Comparison of ENCODE assay signal across 17 cellular contexts in genomic region chr1:70288171-70288570, GRCh38.
A peak's percentile ranks its signal among the peaks of the same experiment; 100 is the strongest.
DNase-seq lines count a peak whose midpoint lies in the region; ATAC-seq and TF ChIP-seq lines count a peak whose summit lies in the region.
"Had no signal": no experiment of that assay in that cellular context is flagged by ENCODE, and none has a peak within 500 bp of the region (broad histone marks: within the 10 kb centered on the region; RNA-seq: fewer than 3 reads in every experiment).

No MANE protein-coding gene starts in this region.

- H3K23me2 ChIP-seq in H9 (ENCODE audit: insufficient read length, low read depth, low read length, poor library complexity, severe bottlenecking) = no peaks in the 10 kb centered on the region

- no peaks in the 10 kb centered on the region for H3K9me3 Mint-ChIP-seq in activated T-cell treated with anti-CD3 and anti-CD28 coated beads, Interleukin-2, amount 50 U/mL, for 72 hours
- no peaks in the 10 kb centered on the region for H3K9me3 Mint-ChIP-seq in stimulated activated naive B cell treated with anti-CD40 and anti-IgM and Interleukin-4, amounts not matched to agents 10 μg/mL and 1 μg/mL and 100 μg/mL, for 72 hours
- H3K9me3 Mint-ChIP-seq in CD8-positive, alpha-beta memory T cell = no peaks in the 10 kb centered on the region
- H3K9me3 Mint-ChIP-seq in H9 = no peaks in the 10 kb centered on the region
- H3K9me3 Mint-ChIP-seq: CD8-positive, alpha-beta T cell; HFFc6; IgD-negative memory B cell had no signal

- no peak for TF ChIP-seq POLR2A in IMR-90 (IDR thresholded peaks at IDR 0.05; ENCODE audit: low read depth, low read length)

- H3K4me3 Mint-ChIP-seq in activated T-cell treated with anti-CD3 and anti-CD28 coated beads, Interleukin-2, amount 50 U/mL, for 72 hours = no peak overlapping the region
- no peak overlapping the region for H3K4me3 Mint-ChIP-seq in stimulated activated naive B cell treated with anti-CD40 and anti-IgM and Interleukin-4, amounts not matched to agents 10 μg/mL and 1 μg/mL and 100 μg/mL, for 72 hours
- no peak overlapping the region for H3K4me3 Mint-ChIP-seq in CD8-positive, alpha-beta memory T cell
- no peak overlapping the region for H3K4me3 Mint-ChIP-seq in H9
- H3K4me3 Mint-ChIP-seq: B cell; CD8-positive, alpha-beta T cell; HFFc6; IgD-negative memory B cell had no signal

- H3K79me1 ChIP-seq in IMR-90 (ENCODE audit: low read depth in 1 of 2, low read length in 2 of 2) = peaks cover 4 to 6% of the 10 kb centered on the region in 2 experiments; a peak in 3 of 4 replicates
- H3K79me1 ChIP-seq in H9 (ENCODE audit: insufficient read depth, low read depth, low read length, poor library complexity, severe bottlenecking) = no peaks in the 10 kb centered on the region

- intact Hi-C loops in IMR-90 (cut with micrococcal nuclease) = no loop called here

- H3K9me3 ChIP-seq in IMR-90 (ENCODE audit: control insufficient read depth, insufficient read depth, low read length) (no peaks in the 10 kb centered on the region), H9 (ENCODE audit: control insufficient read depth, low read depth, low read length) (no peaks in the 10 kb centered on the region)
- no peaks in the 10 kb centered on the region for H3K9me3 ChIP-seq in CD8-positive, alpha-beta memory T cell (ENCODE audit: low read length)
- H3K9me3 ChIP-seq: BLaER1 treated with 17β-estradiol and CSF1 and Interleukin-3, amounts not matched to agents 10 nM and 100 nM had no signal

- no peak for DNase-seq in activated T-cell treated with anti-CD3 and anti-CD28 coated beads, Interleukin-2, amount 50 U/mL, for 72 hours
- DNase-seq in activated T-cell treated with anti-CD3 and anti-CD28 coated beads, Interleukin-2, amount 50 U/mL, for 1 hour = no peak
- peak; percentile 33 for DNase-seq in IMR-90
- peak; percentile 79 for DNase-seq in fibroblast of peridontal ligament (ENCODE audit: extremely low read depth)
- no peak for DNase-seq in stimulated activated naive B cell treated with anti-CD40 and anti-IgM and Interleukin-4, amounts not matched to agents 10 μg/mL and 1 μg/mL and 100 μg/mL, for 72 hours
- DNase-seq in CD8-positive, alpha-beta memory T cell = no peak
- no peak for DNase-seq in GOT3 (lab: John Stamatoyannopoulos, UW)
- no peak for DNase-seq in H9
- DNase-seq: 8988T; CD8-positive, alpha-beta T cell; COR-L47; GM23248; HFFc6 had no signal

- H2AFZ ChIP-seq in IMR-90 (replicated peaks; ENCODE audit: low read length, poor library complexity) (no peak overlapping the region), H9 (ENCODE audit: low read length) (no peak overlapping the region)
- H2AFZ ChIP-seq: GM23248 had no signal

- H3K36me3 ChIP-seq in IMR-90 (ENCODE audit: control insufficient read depth, insufficient read depth, low read length) = peaks cover 6% of the 10 kb centered on the region
- H3K36me3 ChIP-seq in CD8-positive, alpha-beta memory T cell (ENCODE audit: insufficient read depth, low read length) = peaks cover 6% of the 10 kb centered on the region

- H3K27ac Mint-ChIP-seq in activated T-cell treated with anti-CD3 and anti-CD28 coated beads, Interleukin-2, amount 50 U/mL, for 72 hours = peak overlapping the region; percentile 23
- H3K27ac Mint-ChIP-seq in stimulated activated naive B cell treated with anti-CD40 and anti-IgM and Interleukin-4, amounts not matched to agents 10 μg/mL and 1 μg/mL and 100 μg/mL, for 72 hours = peak overlapping the region; percentile 78
- peak overlapping the region in 2 of 8 donors; percentile 33 to 59 for H3K27ac Mint-ChIP-seq in CD8-positive, alpha-beta memory T cell
- H3K27ac Mint-ChIP-seq in H9 = peak overlapping the region in 1 of 3 experiments; percentile 18; a peak in 1 of 7 replicates
- H3K27ac Mint-ChIP-seq: B cell; CD8-positive, alpha-beta T cell; HFFc6; IgD-negative memory B cell had no signal

- no peak overlapping the region for H3K4me3 ChIP-seq in IMR-90 (ENCODE audit: insufficient read depth, low read depth, low read length)
- no peak overlapping the region for H3K4me3 ChIP-seq in CD8-positive, alpha-beta memory T cell (ENCODE audit: low read length)
- H3K4me3 ChIP-seq: BLaER1 treated with 17β-estradiol and CSF1 and Interleukin-3, amounts not matched to agents 10 nM and 100 nM; GM23248 had no signal

- no peak overlapping the region for H2BK5ac ChIP-seq in IMR-90 (ENCODE audit: low read depth, low read length, poor library complexity, severe bottlenecking)
- H2BK5ac ChIP-seq in H9 (ENCODE audit: insufficient read length, low read length) = no peak overlapping the region

- in situ Hi-C loops in IMR-90 (cut with MboI; ENCODE audit: low sequenced_read_pairs) = no loop called here

- no peak for TF ChIP-seq RAD21 in IMR-90 (IDR thresholded peaks at IDR 0.05; ENCODE audit: low read length)

- dilution Hi-C loops in IMR-90 (cut with HindIII; ENCODE audit: low sequenced_read_pairs, unreplicated experiment) = no loop called here

- CTCF ChIA-PET in IMR-90 (lab: Yijun Ruan, JAX) = no interaction called here
- CTCF ChIA-PET in CD8-positive, alpha-beta memory T cell (lab: Charles Lee) = no interaction called here

- no peak overlapping the region for H3K56ac ChIP-seq in IMR-90 (ENCODE audit: extremely low read depth, insufficient read depth, low read length)
- H3K56ac ChIP-seq in H9 (ENCODE audit: insufficient read length, low read depth, low read length) = no peak overlapping the region

- no peaks in the 10 kb centered on the region for H4K20me1 ChIP-seq in IMR-90 (ENCODE audit: insufficient read depth, low read length)
- H4K20me1 ChIP-seq in H9 (ENCODE audit: control insufficient read depth, insufficient read depth, insufficient read length) = no peaks in the 10 kb centered on the region

- H4K8ac ChIP-seq in IMR-90 (ENCODE audit: low read depth in 2 of 2, low read length in 2 of 2) = no peak overlapping the region
- H4K8ac ChIP-seq in H9 (replicated peaks; ENCODE audit: insufficient read length, low read depth, low read length) = no peak overlapping the region

- no peak overlapping the region for H3K18ac ChIP-seq in IMR-90 (ENCODE audit: low read depth, low read length)
- no peak overlapping the region for H3K18ac ChIP-seq in H9 (ENCODE audit: insufficient read length, low read depth, low read length)

- H2AK9ac ChIP-seq in IMR-90 (replicated peaks; ENCODE audit: low read depth, low read length, poor library complexity) = no peak overlapping the region

- TF ChIP-seq CTCF in IMR-90 (conservative IDR thresholded peaks at IDR 0.05; ENCODE audit: low read depth, low read length) (no peak), H9 (conservative IDR thresholded peaks at IDR 0.05) (no peak)

- H3K4me2 ChIP-seq in IMR-90 (ENCODE audit: low read depth, low read length) (no peak overlapping the region), H9 (ENCODE audit: insufficient read depth, insufficient read length, low read length) (no peak overlapping the region)
- H3K4me2 ChIP-seq: BLaER1 treated with 17β-estradiol and CSF1 and Interleukin-3, amounts not matched to agents 10 nM and 100 nM had no signal

- H2BK15ac ChIP-seq in IMR-90 (ENCODE audit: low read depth, low read length) (no peak overlapping the region), H9 (ENCODE audit: low read depth, low read length) (no peak overlapping the region)

- no peak overlapping the region for H2BK120ac ChIP-seq in IMR-90 (ENCODE audit: low read depth, low read length)
- H2BK120ac ChIP-seq in H9 (ENCODE audit: low read depth, low read length, poor library complexity, severe bottlenecking) = no peak overlapping the region

- H3K9ac ChIP-seq in IMR-90 (ENCODE audit: low read depth, low read length) = no peak overlapping the region
- no peak overlapping the region for H3K9ac ChIP-seq in H9 (ENCODE audit: extremely low read depth, insufficient read length, low read length)
- H3K9ac ChIP-seq: BLaER1 treated with 17β-estradiol and CSF1 and Interleukin-3, amounts not matched to agents 10 nM and 100 nM; GM23248 had no signal

- no peak for ATAC-seq in activated T-cell treated with anti-CD3 and anti-CD28 coated beads, Interleukin-2, amount 50 U/mL, for 72 hours (replicated peaks in 1 of 2)
- no peak for ATAC-seq in IMR-90 (ENCODE audit: low read depth)
- ATAC-seq in stimulated activated naive B cell treated with anti-CD40 and anti-IgM and Interleukin-4, amounts not matched to agents 10 μg/mL and 1 μg/mL and 100 μg/mL, for 72 hours (replicated peaks) = no peak
- ATAC-seq: CD8-positive, alpha-beta T cell; HCT116 had no signal

- no peak overlapping the region for H3K14ac ChIP-seq in IMR-90 (replicated peaks; ENCODE audit: low read depth, low read length)
- no peak overlapping the region for H3K14ac ChIP-seq in H9 (ENCODE audit: insufficient read depth, low read length)

- no peak overlapping the region for H2BK12ac ChIP-seq in H9 (ENCODE audit: insufficient read length, low read depth, low read length)

- H2AK5ac ChIP-seq in IMR-90 (ENCODE audit: low read depth, low read length) (no peak overlapping the region), H9 (ENCODE audit: insufficient read length, low read length) (no peak overlapping the region)

- no TSS peak for BruUV-seq in IMR-90 (replicated peaks; lab: Mats Ljungman, UMichigan)

- H3K36me3 Mint-ChIP-seq in activated T-cell treated with anti-CD3 and anti-CD28 coated beads, Interleukin-2, amount 50 U/mL, for 72 hours (ENCODE audit: insufficient read depth in 2 of 2) = peaks cover 0 to 13% of the 10 kb centered on the region in 2 donors
- peaks cover 9 to 30% of the 10 kb centered on the region in 2 donors for H3K36me3 Mint-ChIP-seq in stimulated activated naive B cell treated with anti-CD40 and anti-IgM and Interleukin-4, amounts not matched to agents 10 μg/mL and 1 μg/mL and 100 μg/mL, for 72 hours
- H3K36me3 Mint-ChIP-seq in CD8-positive, alpha-beta memory T cell = peaks cover 0 to 52% (median 12%) of the 10 kb centered on the region in 3 donors
- H3K36me3 Mint-ChIP-seq in H9 (ENCODE audit: insufficient read depth in 1 of 3, low read depth in 3 of 3) = peaks cover 8 to 31% (median 18%) of the 10 kb centered on the region in 3 experiments; a peak in 6 of 7 replicates

- no peaks in the 10 kb centered on the region for H3K79me2 ChIP-seq in H9 (ENCODE audit: insufficient read depth, low read length)

- H3K27me3 ChIP-seq in IMR-90 (ENCODE audit: control insufficient read depth, insufficient read depth, low read length) (no peaks in the 10 kb centered on the region), H9 (ENCODE audit: insufficient read depth, low read length) (no peaks in the 10 kb centered on the region)
- H3K27me3 ChIP-seq in CD8-positive, alpha-beta memory T cell (ENCODE audit: insufficient read depth, low read length, poor library complexity, severe bottlenecking) = no peaks in the 10 kb centered on the region
- H3K27me3 ChIP-seq: BLaER1 treated with 17β-estradiol and CSF1 and Interleukin-3, amounts not matched to agents 10 nM and 100 nM had no signal

- no peak overlapping the region for H4K5ac ChIP-seq in IMR-90 (ENCODE audit: low read depth, low read length)
- H4K5ac ChIP-seq in H9 (ENCODE audit: insufficient read length, low read depth, low read length) = no peak overlapping the region

- H3T11ph ChIP-seq in H9 (ENCODE audit: low read length) = no peak overlapping the region

- H3K4ac ChIP-seq in IMR-90 (ENCODE audit: low read depth, low read length) (no peak overlapping the region), H9 (ENCODE audit: low read depth, low read length) (no peak overlapping the region)

- no peak overlapping the region for H4K91ac ChIP-seq in IMR-90 (ENCODE audit: insufficient read depth, low read depth, low read length)
- H4K91ac ChIP-seq in H9 (ENCODE audit: insufficient read length, low read depth, low read length) = no peak overlapping the region

- POLR2A ChIA-PET in IMR-90 (lab: Charles Lee; ENCODE audit: unreplicated experiment) = no interaction called here
- POLR2A ChIA-PET in CD8-positive, alpha-beta memory T cell (lab: Charles Lee) = no interaction called here

- H3K27me3 Mint-ChIP-seq in activated T-cell treated with anti-CD3 and anti-CD28 coated beads, Interleukin-2, amount 50 U/mL, for 72 hours (ENCODE audit: low read depth) = no peaks in the 10 kb centered on the region
- no peaks in the 10 kb centered on the region for H3K27me3 Mint-ChIP-seq in stimulated activated naive B cell treated with anti-CD40 and anti-IgM and Interleukin-4, amounts not matched to agents 10 μg/mL and 1 μg/mL and 100 μg/mL, for 72 hours
- no peaks in the 10 kb centered on the region for H3K27me3 Mint-ChIP-seq in CD8-positive, alpha-beta memory T cell
- H3K27me3 Mint-ChIP-seq in H9 (ENCODE audit: low read depth) = no peaks in the 10 kb centered on the region
- H3K27me3 Mint-ChIP-seq: B cell, IgD-negative memory B cell had no signal

- H3K9me1 ChIP-seq in IMR-90 (ENCODE audit: insufficient read depth, low read length) = peaks cover 3% of the 10 kb centered on the region; the same call in 1 of the 2 replicates

- H3K27ac ChIP-seq in IMR-90 (ENCODE audit: insufficient read depth, low read length) (no peak overlapping the region), H9 (ENCODE audit: insufficient read length, low read depth, low read length) (no peak overlapping the region)
- H3K27ac ChIP-seq in CD8-positive, alpha-beta memory T cell (ENCODE audit: low read depth, low read length) = no peak overlapping the region
- H3K27ac ChIP-seq: BLaER1 treated with 17β-estradiol and CSF1 and Interleukin-3, amounts not matched to agents 10 nM and 100 nM; GM23248 had no signal

- no peaks in the 10 kb centered on the region for H3K4me1 Mint-ChIP-seq in activated T-cell treated with anti-CD3 and anti-CD28 coated beads, Interleukin-2, amount 50 U/mL, for 72 hours (ENCODE audit: low read depth)
- peaks cover 0 to under 1% of the 10 kb centered on the region in 2 donors for H3K4me1 Mint-ChIP-seq in stimulated activated naive B cell treated with anti-CD40 and anti-IgM and Interleukin-4, amounts not matched to agents 10 μg/mL and 1 μg/mL and 100 μg/mL, for 72 hours
- H3K4me1 Mint-ChIP-seq in CD8-positive, alpha-beta memory T cell = peaks cover 2 to 8% (median 3%) of the 10 kb centered on the region in 3 donors
- H3K4me1 Mint-ChIP-seq in H9 = no peaks in the 10 kb centered on the region

- H3K4me1 ChIP-seq in IMR-90 (ENCODE audit: control insufficient read depth, insufficient read depth, low read length) (peaks cover 2% of the 10 kb centered on the region; the same call in 1 of the 2 replicates), H9 (ENCODE audit: insufficient read depth, low read length) (no peaks in the 10 kb centered on the region)
- no peaks in the 10 kb centered on the region for H3K4me1 ChIP-seq in CD8-positive, alpha-beta memory T cell (ENCODE audit: insufficient read depth, low read length)
- H3K4me1 ChIP-seq: BLaER1 treated with 17β-estradiol and CSF1 and Interleukin-3, amounts not matched to agents 10 nM and 100 nM had no signal

- no peak overlapping the region for H2BK20ac ChIP-seq in IMR-90 (ENCODE audit: low read depth, low read length)
- H2BK20ac ChIP-seq in H9 (ENCODE audit: low read depth, low read length, poor library complexity, severe bottlenecking) = no peak overlapping the region

- H3K23ac ChIP-seq in IMR-90 (ENCODE audit: low read depth, low read length) (no peak overlapping the region), H9 (ENCODE audit: insufficient read length, low read depth, low read length) (no peak overlapping the region)

Comparison
In these comparisons a context has a peak if more than half of its experiments do, and no peak if none do; other contexts are left out.
1. DNase-seq: peak in IMR-90 (single experiment) and fibroblast of peridontal ligament (single experiment); none in activated T-cell treated with anti-CD3 and anti-CD28 coated beads, Interleukin-2, amount 50 U/mL, for 72 hours (0 of 2), activated T-cell treated with anti-CD3 and anti-CD28 coated beads, Interleukin-2, amount 50 U/mL, for 1 hour (single experiment), stimulated activated naive B cell treated with anti-CD40 and anti-IgM and Interleukin-4, amounts not matched to agents 10 μg/mL and 1 μg/mL and 100 μg/mL, for 72 hours (single experiment), CD8-positive, alpha-beta memory T cell (0 of 5), GOT3 (single experiment) and H9 (single experiment).